Comparison of ENCODE assay signal across 13 cellular contexts in genomic region chr5:96023518-96023917, GRCh38.
DNase-seq lines count a peak whose midpoint lies in the region; TF ChIP-seq lines count a peak whose summit lies in the region.
"Had no signal": no experiment of that assay in that cellular context is flagged by ENCODE, and none has a peak within 500 bp of the region (broad histone marks: within the 10 kb centered on the region; RNA-seq: fewer than 3 reads in every experiment).

No MANE protein-coding gene starts in this region.

- in situ Hi-C loops in GM23248 (cut with MboI): no loop called here

- H3K9me3 ChIP-seq in GM23248 (ENCODE audit: low read depth): no peaks in the 10 kb centered on the region
- H3K9me3 ChIP-seq in SK-N-SH: no peaks in the 10 kb centered on the region
- no peaks in the 10 kb centered on the region for H3K9me3 ChIP-seq in ascending aorta
- H3K9me3 ChIP-seq: MG63 had no signal

- TF ChIP-seq CTCF in SK-N-SH (IDR thresholded peaks at IDR 0.05) (no peak), fibroblast of pulmonary artery (IDR thresholded peaks at IDR 0.05; ENCODE audit: low read length, missing control alignments) (no peak), ascending aorta (IDR thresholded peaks at IDR 0.05) (no peak)

- H3K36me3 ChIP-seq in GM23248 (ENCODE audit: low read depth) (no peaks in the 10 kb centered on the region), SK-N-SH (replicated peaks in 1 of 2; ENCODE audit: control insufficient read depth in 1 of 2, insufficient read depth in 2 of 2, low read length in 1 of 2) (no peaks in the 10 kb centered on the region), ascending aorta (no peaks in the 10 kb centered on the region)
- H3K36me3 ChIP-seq: MG63 had no signal

- H3K4me1 ChIP-seq in GM23248 (ENCODE audit: insufficient read depth): peaks cover 64% of the 10 kb centered on the region
- H3K4me1 ChIP-seq in SK-N-SH (ENCODE audit: control insufficient read depth in 1 of 2, insufficient read depth in 2 of 2, low read depth in 1 of 2, low read length in 1 of 2): peaks cover 0 to 45% of the 10 kb centered on the region in 2 experiments; a peak in 3 of 4 replicates
- peaks cover 0 to 12% of the 10 kb centered on the region in 2 donors for H3K4me1 ChIP-seq in ascending aorta

- POLR2A ChIA-PET in SK-N-SH (lab: Yijun Ruan, JAX): no interaction called here

- CTCF ChIA-PET in SK-N-SH (lab: Yijun Ruan, JAX): no interaction called here

- H4K20me1 ChIP-seq in GM23248 (ENCODE audit: insufficient read depth) (no peaks in the 10 kb centered on the region), SK-N-SH (ENCODE audit: insufficient read depth) (no peaks in the 10 kb centered on the region)

- peak; percentile 78 for DNase-seq in GM23248
- no peak for DNase-seq in SK-N-SH
- DNase-seq in fibroblast of pulmonary artery (ENCODE audit: low read depth): peak; percentile 72
- DNase-seq in renal cortical epithelial cell (ENCODE audit: low read depth): peak; percentile 19
- DNase-seq in ascending aorta (ENCODE audit: low spot score in 2 of 2): no peak
- no peak for DNase-seq in NCI-H526 (lab: John Stamatoyannopoulos, UW)
- no peak for DNase-seq in Kasumi-1 (lab: John Stamatoyannopoulos, UW)
- no peak for DNase-seq in GOT3 (lab: John Stamatoyannopoulos, UW)
- DNase-seq: activated CD8-positive, alpha-beta memory T cell treated with anti-CD3 and anti-CD28 coated beads for 24 hours; activated naive CD4-positive, alpha-beta T cell treated with anti-CD3 and anti-CD28 coated beads, Interleukin-2, amount 50 U/mL, for 16 hours; CD8-positive, alpha-beta T cell; MG63; NCI-H2171 had no signal

- H3K4me3 ChIP-seq in GM23248: peak overlapping the region; percentile 9; the same call in 1 of the 2 replicates
- H3K4me3 ChIP-seq in SK-N-SH (ENCODE audit: low read depth in 2 of 2, low read length in 1 of 2): no peak overlapping the region
- H3K4me3 ChIP-seq in fibroblast of pulmonary artery (replicated peaks; ENCODE audit: low read depth, low read length): no peak overlapping the region
- H3K4me3 ChIP-seq in ascending aorta: peak overlapping the region in 1 of 2 donors; percentile 20
- H3K4me3 ChIP-seq: MG63 had no signal

- TF ChIP-seq EP300 in SK-N-SH (IDR thresholded peaks at IDR 0.05; ENCODE audit: borderline replicate concordance in 1 of 2, low read depth in 1 of 2, low read length in 1 of 2): no peak

- H3K27me3 ChIP-seq in GM23248 (replicated peaks; ENCODE audit: insufficient read depth) (no peaks in the 10 kb centered on the region), SK-N-SH (ENCODE audit: insufficient read depth) (no peaks in the 10 kb centered on the region), ascending aorta (no peaks in the 10 kb centered on the region)
- H3K27me3 ChIP-seq: MG63 had no signal

- intact Hi-C loops in ascending aorta (cut with DNase I): loop anchor here (5.0 kb wide), 1 partner anchor 314 kb away; no protein-coding TSS in a partner anchor

- H3K9ac ChIP-seq in GM23248: peak overlapping the region; percentile 41
- peak overlapping the region; percentile 22; the same call in 1 of the 2 replicates for H3K9ac ChIP-seq in SK-N-SH

- H2AFZ ChIP-seq in GM23248 (peak overlapping the region; percentile 51; the same call in 1 of the 2 replicates), SK-N-SH (ENCODE audit: low read depth) (peak overlapping the region; percentile 68)

- H3K4me2 ChIP-seq in GM23248 (ENCODE audit: unreplicated experiment) (peak overlapping the region; percentile 59), SK-N-SH (peak overlapping the region; percentile 54; the same call in 1 of the 2 replicates)

- 0 out of 2 replicates have a peak, but pooled peaks cover under 1% of the 10 kb centered on the region for H3K9me2 ChIP-seq in GM23248 (ENCODE audit: insufficient read depth)
- H3K9me2 ChIP-seq in SK-N-SH: no peaks in the 10 kb centered on the region

- 40 to 43% methylated on average over 2 of the region's 2 CpGs for WGBS in GM23248 (ENCODE audit: low coverage in 1 of 2, low lambda C conversion rate in 2 of 2, missing lambda C conversion rate in 2 of 2), 2 experiments
- whole genome bisulfite sequencing in SK-N-SH (ENCODE audit: low lambda C conversion rate): 51% methylated on average over 2 of the region's 2 CpGs

- H3F3A ChIP-seq in GM23248 (ENCODE audit: insufficient read depth) (peaks cover 64% of the 10 kb centered on the region), SK-N-SH (replicated peaks; ENCODE audit: insufficient read depth) (peaks cover 43% of the 10 kb centered on the region)

- TF ChIP-seq RAD21 in SK-N-SH (IDR thresholded peaks at IDR 0.05; ENCODE audit: low read length): no peak

- H3K27ac ChIP-seq in GM23248 (peak overlapping the region; percentile 82), SK-N-SH (ENCODE audit: low read depth in 2 of 2, low read length in 1 of 2) (peak overlapping the region in 1 of 2 experiments; percentile 69; a peak in 3 of 4 replicates), ascending aorta (peak overlapping the region in 1 of 2 donors; percentile 54)

- H3K79me2 ChIP-seq in GM23248 (ENCODE audit: insufficient read depth) (peaks cover 40% of the 10 kb centered on the region), SK-N-SH (ENCODE audit: insufficient read depth) (no peaks in the 10 kb centered on the region)

TF ChIP-seq in SK-N-SH, 30 proteins besides CTCF, POLR2A, EP300 and RAD21:
- TF ChIP-seq NRF1 (IDR thresholded peaks at IDR 0.05; ENCODE audit: low read depth, low read length) (no peak), JUND (IDR thresholded peaks at IDR 0.05) (peak; percentile 33), FOSL2 (IDR thresholded peaks at IDR 0.05; ENCODE audit: borderline replicate concordance, low read depth) (peak; percentile 52; the same call in 1 of the 2 replicates)
- TF ChIP-seq, protein P1, sequence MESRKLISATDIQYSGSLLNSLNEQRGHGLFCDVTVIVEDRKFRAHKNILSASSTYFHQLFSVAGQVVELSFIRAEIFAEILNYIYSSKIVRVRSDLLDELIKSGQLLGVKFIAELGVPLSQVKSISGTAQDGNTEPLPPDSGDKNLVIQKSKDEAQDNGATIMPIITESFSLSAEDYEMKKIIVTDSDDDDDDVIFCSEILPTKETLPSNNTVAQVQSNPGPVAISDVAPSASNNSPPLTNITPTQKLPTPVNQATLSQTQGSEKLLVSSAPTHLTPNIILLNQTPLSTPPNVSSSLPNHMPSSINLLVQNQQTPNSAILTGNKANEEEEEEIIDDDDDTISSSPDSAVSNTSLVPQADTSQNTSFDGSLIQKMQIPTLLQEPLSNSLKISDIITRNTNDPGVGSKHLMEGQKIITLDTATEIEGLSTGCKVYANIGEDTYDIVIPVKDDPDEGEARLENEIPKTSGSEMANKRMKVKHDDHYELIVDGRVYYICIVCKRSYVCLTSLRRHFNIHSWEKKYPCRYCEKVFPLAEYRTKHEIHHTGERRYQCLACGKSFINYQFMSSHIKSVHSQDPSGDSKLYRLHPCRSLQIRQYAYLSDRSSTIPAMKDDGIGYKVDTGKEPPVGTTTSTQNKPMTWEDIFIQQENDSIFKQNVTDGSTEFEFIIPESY (IDR thresholded peaks at IDR 0.05; ENCODE audit: borderline replicate concordance, low read depth): no peak

Comparison
In these comparisons a context has a peak if more than half of its experiments do, and no peak if none do; other contexts are left out.
1. DNase-seq: peak in GM23248 (single experiment), fibroblast of pulmonary artery (single experiment) and renal cortical epithelial cell (single experiment); none in SK-N-SH (single experiment), ascending aorta (0 of 2), NCI-H526 (0 of 2), Kasumi-1 (0 of 2) and GOT3 (single experiment).